9 cellular contexts compared by ENCODE assay signal in genomic region chr16:9098377-9099090, GRCh38. TPM values are rescaled to one million over a fixed set of nuclear protein-coding genes. Genes with fewer than 3 reads are reported as not detected.
DNase-seq lines count a peak whose midpoint lies in the region; ATAC-seq, FAIRE-seq and TF ChIP-seq lines count a peak whose summit lies in the region.
"Had no signal": no experiment of that assay in that cellular context is flagged by ENCODE, and none has a peak within 500 bp of the region (broad histone marks: within the 10 kb centered on the region; RNA-seq: fewer than 3 reads in every experiment).

No MANE protein-coding gene starts in this region.

- H3K4me1 ChIP-seq in kidney (ENCODE audit: control insufficient read depth in 1 of 2, insufficient read depth in 1 of 2, low read depth in 1 of 2, low read length in 2 of 2) (peaks cover 30 to 49% of the 10 kb centered on the region in 2 donors), stomach (peaks cover 91 to 100% (median 99%) of the 10 kb centered on the region in 4 donors)

- no peaks in the 10 kb centered on the region for H3K27me3 Mint-ChIP-seq in activated T-cell treated with anti-CD3 and anti-CD28 coated beads, Interleukin-2, amount 50 U/mL, for 4 hours (ENCODE audit: low read depth)
- no peaks in the 10 kb centered on the region for H3K27me3 Mint-ChIP-seq in activated T-helper 17 cell treated with anti-CD3 and anti-CD28 coated beads, Interleukin-2, amount 50 U/mL, for 72 hours

- TF ChIP-seq EP300 in stomach (IDR thresholded peaks at IDR 0.05) = no peak

- peaks cover 84% of the 10 kb centered on the region for H3K4me1 Mint-ChIP-seq in activated T-cell treated with anti-CD3 and anti-CD28 coated beads, Interleukin-2, amount 50 U/mL, for 4 hours (ENCODE audit: low read depth)
- peaks cover 70% of the 10 kb centered on the region for H3K4me1 Mint-ChIP-seq in activated T-helper 17 cell treated with anti-CD3 and anti-CD28 coated beads, Interleukin-2, amount 50 U/mL, for 72 hours

- H3K36me3 ChIP-seq in kidney (ENCODE audit: control insufficient read depth in 1 of 2, insufficient read depth in 2 of 2, low read length in 2 of 2) (peaks cover 7 to 19% of the 10 kb centered on the region in 2 donors), stomach (peaks cover 16 to 50% (median 32%) of the 10 kb centered on the region in 4 donors)

- peak overlapping the region; percentile 83 for H3K27ac Mint-ChIP-seq in activated T-helper 17 cell treated with anti-CD3 and anti-CD28 coated beads, Interleukin-2, amount 50 U/mL, for 72 hours

- no peak for TF ChIP-seq POLR2A in stomach (IDR thresholded peaks at IDR 0.05)

- no peak for DNase-seq in activated T-cell treated with anti-CD3 and anti-CD28 coated beads, Interleukin-2, amount 50 U/mL, for 4 hours
- DNase-seq in activated T-cell treated with anti-CD3 and anti-CD28 coated beads, Interleukin-2, amount 50 U/mL, for 48 hours = no peak
- peak; percentile 13 for DNase-seq in kidney
- no peak for DNase-seq in stomach
- DNase-seq in stimulated activated CD4-positive, alpha-beta T cell treated with anti-CD3 and anti-CD28 coated beads, Interleukin-1b, Interleukin-23, amount 100 ng/mL, for 48 hours = no peak
- DNase-seq in stimulated activated CD4-positive, alpha-beta T cell treated with anti-CD3 and anti-CD28 coated beads, Interleukin-2, amount 100 ng/mL, for 24 hours = no peak
- no peak for DNase-seq in HCEC 1CT
- DNase-seq: NCI-H1092 had no signal

- H3K9me3 ChIP-seq in kidney (ENCODE audit: control insufficient read depth in 1 of 2, low read length in 2 of 2) (no peaks in the 10 kb centered on the region), stomach (no peaks in the 10 kb centered on the region)

- no peaks in the 10 kb centered on the region for H3K9me3 Mint-ChIP-seq in activated T-cell treated with anti-CD3 and anti-CD28 coated beads, Interleukin-2, amount 50 U/mL, for 4 hours
- H3K9me3 Mint-ChIP-seq in activated T-helper 17 cell treated with anti-CD3 and anti-CD28 coated beads, Interleukin-2, amount 50 U/mL, for 72 hours = no peaks in the 10 kb centered on the region

- H3K9ac ChIP-seq in kidney (ENCODE audit: low read length in 2 of 2) = no peak overlapping the region

- intact Hi-C loops in kidney (cut with DNase I) = no loop called here
- intact Hi-C loops in stomach (cut with DNase I; ENCODE audit: low total_unique reads) = no loop called here

- FAIRE-seq in kidney (lab: Jason Lieb, UNC) = no peak

- peaks cover 75% of the 10 kb centered on the region for H3K36me3 Mint-ChIP-seq in activated T-cell treated with anti-CD3 and anti-CD28 coated beads, Interleukin-2, amount 50 U/mL, for 4 hours (ENCODE audit: insufficient read depth)
- peaks cover 100% of the 10 kb centered on the region for H3K36me3 Mint-ChIP-seq in activated T-helper 17 cell treated with anti-CD3 and anti-CD28 coated beads, Interleukin-2, amount 50 U/mL, for 72 hours (ENCODE audit: low read depth)

- ATAC-seq in activated T-cell treated with anti-CD3 and anti-CD28 coated beads, Interleukin-2, amount 50 U/mL, for 4 hours = no peak
- no peak for ATAC-seq in activated T-helper 17 cell treated with anti-CD3 and anti-CD28 coated beads, Interleukin-2, amount 50 U/mL, for 72 hours (replicated peaks)

- no peak overlapping the region for H3K27ac ChIP-seq in kidney (ENCODE audit: low read depth in 2 of 2, low read length in 2 of 2)
- H3K27ac ChIP-seq in stomach = peak overlapping the region; percentile 22 to 77 (median 62)

- 22 to 37% (median 27%) methylated on average over 4 of the region's 4 CpGs for WGBS in stomach, 5 donors

- no peaks in the 10 kb centered on the region for H3K27me3 ChIP-seq in stomach

- TF ChIP-seq CTCF in kidney (IDR thresholded peaks at IDR 0.05; ENCODE audit: borderline replicate concordance, extremely low read depth, insufficient read depth) (no peak), stomach (IDR thresholded peaks at IDR 0.05) (no peak)

- peak overlapping the region; percentile 64 for H3K4me3 Mint-ChIP-seq in activated T-cell treated with anti-CD3 and anti-CD28 coated beads, Interleukin-2, amount 50 U/mL, for 4 hours
- peak overlapping the region; percentile 72 for H3K4me3 Mint-ChIP-seq in activated T-helper 17 cell treated with anti-CD3 and anti-CD28 coated beads, Interleukin-2, amount 50 U/mL, for 72 hours

- H3K4me3 ChIP-seq in kidney (ENCODE audit: low read length in 2 of 2) (no peak overlapping the region), stomach (peak overlapping the region in 2 of 4 donors; percentile 2 to 32)

RNA-seq across cellular contexts. Expression of gene HAPSTR1, which starts 7.1 kb away (rescaled TPM):
- total RNA-seq in activated T-cell treated with anti-CD3 and anti-CD28 coated beads, Interleukin-2, amount 50 U/mL, for 4 hours = 10 to 100 TPM; 64.2 to 75.7 (median 70.0) TPM
- 10 to 100 TPM; 46.1 to 58.1 TPM for total RNA-seq in activated T-helper 17 cell treated with anti-CD3 and anti-CD28 coated beads, Interleukin-2, amount 50 U/mL, for 72 hours
- total RNA-seq in kidney = 77.0 TPM
- 14.7 TPM for polyA plus RNA-seq in kidney (ENCODE audit: insufficient read depth, low read depth, low replicate concordance)
- total RNA-seq in stomach = 10 to 100 TPM; 28.6 to 84.1 (median 63.4) TPM
- polyA plus RNA-seq in stomach = 10 to 100 TPM in 2 of 3 donors, 1 to 10 TPM in 1; 6.6 to 13.6 (median 11.1) TPM

Comparison
In these comparisons a context has a peak if more than half of its experiments do, and no peak if none do; other contexts are left out.
1. H3K27ac ChIP-seq: peak in stomach (5 of 5); none in kidney (0 of 2).